Comparison of ENCODE assay signal across 18 cellular contexts in the genomic region with DNA sequence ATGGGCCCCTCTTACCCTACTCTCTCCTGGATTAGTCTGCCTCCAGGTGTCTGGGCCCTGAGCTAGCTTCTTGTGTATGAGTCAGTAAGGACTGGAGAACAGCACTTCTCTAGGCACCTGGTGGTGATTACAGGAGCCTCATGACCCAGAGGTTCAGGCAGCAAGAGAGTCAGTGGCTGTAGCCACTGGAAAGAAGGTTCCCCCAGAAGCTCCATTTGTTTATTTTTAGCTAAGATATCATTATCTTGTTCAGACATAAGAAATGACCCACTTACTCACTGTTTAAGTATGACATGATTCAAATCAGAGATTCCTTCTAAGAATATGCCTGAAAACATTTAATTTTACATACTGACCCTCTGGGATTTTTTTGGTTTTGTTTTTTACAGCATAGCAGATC. TPM values are rescaled to one million over a fixed set of nuclear protein-coding genes. Genes with fewer than 3 reads are reported as not detected.
A peak's percentile ranks its signal among the peaks of the same experiment; 100 is the strongest.
DNase-seq lines count a peak whose midpoint lies in the region; ATAC-seq and TF ChIP-seq lines count a peak whose summit lies in the region.
"Had no signal": no experiment of that assay in that cellular context is flagged by ENCODE, and none has a peak within 500 bp of the region (broad histone marks: within the 10 kb centered on the region; RNA-seq: fewer than 3 reads in every experiment).

No MANE protein-coding gene starts in this region.

- H3K27me3 ChIP-seq in GM23248 (replicated peaks; ENCODE audit: insufficient read depth) (no peaks in the 10 kb centered on the region), heart left ventricle (no peaks in the 10 kb centered on the region)

- H3K9me3 Mint-ChIP-seq in activated naive CD8-positive, alpha-beta T cell treated with anti-CD3 and anti-CD28 coated beads for 36 hours = no peaks in the 10 kb centered on the region
- H3K9me3 Mint-ChIP-seq: CD14-positive monocyte had no signal

- H3K4me1 ChIP-seq in GM23248 (ENCODE audit: insufficient read depth) = no peaks in the 10 kb centered on the region
- no peaks in the 10 kb centered on the region for H3K4me1 ChIP-seq in heart left ventricle

- DNase-seq in AG08395 (ENCODE audit: low spot score) (peak; percentile 26), GM23248 (peak; percentile 47), amniotic epithelial cell (ENCODE audit: low read depth) (peak; percentile 56), kidney glomerular epithelial cell (lab: John Stamatoyannopoulos, UW) (peak; percentile 16), heart left ventricle (no peak), T1000 (lab: John Stamatoyannopoulos, UW) (no peak), NCI-H82 treated with DMSO at 0.1 percent for 48 hours (lab: John Stamatoyannopoulos, UW; ENCODE audit: unreplicated experiment) (no peak)
- DNase-seq in activated naive CD8-positive, alpha-beta T cell treated with anti-CD3 and anti-CD28 coated beads for 36 hours = no peak
- DNase-seq: AML-193, COR-L47, KG1, NCI-H1092, NCI-H146, NCI-H2081, NCI-H510A treated with DMSO at 0.1 percent for 48 hours, SIG-M5 had no signal

- intact Hi-C loops in heart left ventricle (cut with DNase I) = no loop called here

- no peak for TF ChIP-seq CTCF in heart left ventricle (IDR thresholded peaks at IDR 0.05)

- H3K79me2 ChIP-seq in GM23248 (ENCODE audit: insufficient read depth) = no peaks in the 10 kb centered on the region

- H3K4me2 ChIP-seq in GM23248 (ENCODE audit: unreplicated experiment) = no peak overlapping the region

- no peak overlapping the region for H3K4me3 ChIP-seq in GM23248
- no peak overlapping the region for H3K4me3 ChIP-seq in heart left ventricle

- no peak overlapping the region for H3K4me3 Mint-ChIP-seq in activated naive CD8-positive, alpha-beta T cell treated with anti-CD3 and anti-CD28 coated beads for 36 hours
- H3K4me3 Mint-ChIP-seq: CD14-positive monocyte had no signal

- H3K27ac ChIP-seq in GM23248 (no peak overlapping the region), heart left ventricle (no peak overlapping the region)

- no peak overlapping the region for H2AFZ ChIP-seq in GM23248

- no peak overlapping the region for H3K27ac Mint-ChIP-seq in activated naive CD8-positive, alpha-beta T cell treated with anti-CD3 and anti-CD28 coated beads for 36 hours

- H3K9me3 ChIP-seq in GM23248 (ENCODE audit: low read depth) (no peaks in the 10 kb centered on the region), heart left ventricle (no peaks in the 10 kb centered on the region)

- H3K27me3 Mint-ChIP-seq in activated naive CD8-positive, alpha-beta T cell treated with anti-CD3 and anti-CD28 coated beads for 36 hours = no peaks in the 10 kb centered on the region

- no peak for TF ChIP-seq POLR2A in heart left ventricle (IDR thresholded peaks at IDR 0.05)

- H3K9ac ChIP-seq in GM23248 = no peak overlapping the region

- peaks cover 5% of the 10 kb centered on the region for H3K36me3 Mint-ChIP-seq in activated naive CD8-positive, alpha-beta T cell treated with anti-CD3 and anti-CD28 coated beads for 36 hours

- H4K20me1 ChIP-seq in GM23248 (ENCODE audit: insufficient read depth) = no peaks in the 10 kb centered on the region

- H3K9me2 ChIP-seq in GM23248 (ENCODE audit: insufficient read depth) = no peaks in the 10 kb centered on the region

- H3K36me3 ChIP-seq in GM23248 (ENCODE audit: low read depth) = peaks cover 29% of the 10 kb centered on the region
- H3K36me3 ChIP-seq in heart left ventricle = peaks cover 0 to 97% (median 87%) of the 10 kb centered on the region in 9 donors

- H3F3A ChIP-seq in GM23248 (ENCODE audit: insufficient read depth) = 0 out of 2 replicates have a peak, but pooled peaks cover 3% of the 10 kb centered on the region

- ATAC-seq in heart left ventricle = no peak
- ATAC-seq: HCT116 had no signal

- H3K4me1 Mint-ChIP-seq in activated naive CD8-positive, alpha-beta T cell treated with anti-CD3 and anti-CD28 coated beads for 36 hours = no peaks in the 10 kb centered on the region
- H3K4me1 Mint-ChIP-seq: CD14-positive monocyte had no signal

- in situ Hi-C loops in GM23248 (cut with MboI) = no loop called here

RNA-seq across cellular contexts. Expression of gene SLC4A11, which starts 23.6 kb away (rescaled TPM):
- total RNA-seq in GM23248 (2014; rRNA removed; shearing (Covaris generic)) = 0.63 and 0.65 TPM in 2 replicates
- polyA plus RNA-seq in GM23248 (2016; fragmentation: Nextera tagmentation; extraction: Ambion mirVana) (1.1 and 1.2 TPM in 2 replicates), heart left ventricle (under 1 TPM; 0.08 to 0.23 TPM)
- 1 to 10 TPM in 1 of 9 donors, under 1 TPM in 7, not detected in 1; 0.11 to 1.0 (median 0.22) TPM for total RNA-seq in heart left ventricle
- total RNA-seq in activated naive CD8-positive, alpha-beta T cell treated with anti-CD3 and anti-CD28 coated beads for 36 hours = 1 to 10 TPM; 1.8 to 2.9 TPM

RNA-seq across cellular contexts. Expression of gene ITPA, which starts 53.3 kb away (rescaled TPM):
- 43.6 and 47.2 TPM in 2 replicates for total RNA-seq in GM23248 (2014; rRNA removed; shearing (Covaris generic))
- polyA plus RNA-seq in GM23248 (2016; fragmentation: Nextera tagmentation; extraction: Ambion mirVana) (63.8 and 72.4 TPM in 2 replicates), heart left ventricle (10 to 100 TPM; 28.6 to 48.3 TPM)
- 10 to 100 TPM; 15.3 to 37.8 (median 20.6) TPM for total RNA-seq in heart left ventricle
- total RNA-seq in activated naive CD8-positive, alpha-beta T cell treated with anti-CD3 and anti-CD28 coated beads for 36 hours = 10 to 100 TPM; 70.7 to 74.0 TPM

RNA-seq across cellular contexts. Expression of gene DDRGK1, which starts 58.1 kb away (rescaled TPM):
- 50.8 and 63.0 TPM in 2 replicates for total RNA-seq in GM23248 (2014; rRNA removed; shearing (Covaris generic))
- polyA plus RNA-seq in GM23248 (2016; fragmentation: Nextera tagmentation; extraction: Ambion mirVana) (55.9 and 56.7 TPM in 2 replicates), heart left ventricle (10 to 100 TPM; 25.1 to 78.3 TPM)
- 10 to 100 TPM; 26.0 to 55.5 (median 35.5) TPM for total RNA-seq in heart left ventricle
- total RNA-seq in activated naive CD8-positive, alpha-beta T cell treated with anti-CD3 and anti-CD28 coated beads for 36 hours = 10 to 100 TPM; 58.8 to 62.0 TPM

Comparison
In these comparisons a context has a peak if more than half of its experiments do, and no peak if none do; other contexts are left out.
1. DNase-seq: peak in AG08395 (single experiment), GM23248 (single experiment), amniotic epithelial cell (single experiment) and kidney glomerular epithelial cell (single experiment); none in heart left ventricle (0 of 5), activated naive CD8-positive, alpha-beta T cell treated with anti-CD3 and anti-CD28 coated beads for 36 hours (single experiment), T1000 (single experiment) and NCI-H82 treated with DMSO at 0.1 percent for 48 hours (single experiment).